1 cellular context compared by ENCODE assay signal in genomic region chr15:90924375-90924774, GRCh38.
TF ChIP-seq lines count a peak whose summit lies in the region.

No MANE protein-coding gene starts in this region.

TF ChIP-seq in GM12878, 131 proteins besides CTCF, POLR2A, EP300 and RAD21 (continued from another document):
- no peak for TF ChIP-seq CUX1 (IDR thresholded peaks at IDR 0.05; ENCODE audit: insufficient replicate concordance, low read depth, low read length)
- TF ChIP-seq IRF3 (IDR thresholded peaks at IDR 0.05) = no peak
- no peak for TF ChIP-seq SPI1 (IDR thresholded peaks at IDR 0.05; ENCODE audit: borderline replicate concordance, insufficient read depth, low read depth, low read length)
- TF ChIP-seq CREM (IDR thresholded peaks at IDR 0.05; ENCODE audit: low read depth) = peak; percentile 63; the same call in 1 of the 2 replicates
- TF ChIP-seq CEBPZ (IDR thresholded peaks at IDR 0.05; ENCODE audit: low read depth, low read length) = no peak
- TF ChIP-seq ASH2L (IDR thresholded peaks at IDR 0.05; ENCODE audit: borderline replicate concordance, low read depth) = no peak
- peak; percentile 54 for TF ChIP-seq IKZF1 (conservative IDR thresholded peaks at IDR 0.05)
- TF ChIP-seq RAD51 (IDR thresholded peaks at IDR 0.05) = no peak
- no peak for TF ChIP-seq ZBTB11 (CRISPR knock-in tag; IDR thresholded peaks at IDR 0.05)
- no peak for TF ChIP-seq PAX8 (IDR thresholded peaks at IDR 0.05)
- TF ChIP-seq ZNF687 (IDR thresholded peaks at IDR 0.05) = peak; percentile 57; the same call in 1 of the 2 replicates
- no peak for TF ChIP-seq HDGF (IDR thresholded peaks at IDR 0.05)
- peak in 1 of 2 experiments; percentile 57; a peak in 1 of 4 replicates for TF ChIP-seq ETV6 (conservative IDR thresholded peaks at IDR 0.05 in 1 of 2, IDR thresholded peaks at IDR 0.05 in 1 of 2; ENCODE audit: borderline replicate concordance in 1 of 2, low read depth in 1 of 2)
- peak; percentile 57; the same call in 1 of the 2 replicates for TF ChIP-seq JUND (IDR thresholded peaks at IDR 0.05; ENCODE audit: low read depth, low read length)
- TF ChIP-seq MTA2 (IDR thresholded peaks at IDR 0.05; ENCODE audit: low read depth) = peak; percentile 60; the same call in 1 of the 2 replicates
- TF ChIP-seq CEBPB (IDR thresholded peaks at IDR 0.05; ENCODE audit: borderline replicate concordance in 1 of 2, low read depth in 2 of 2, low read length in 2 of 2) = no peak
- no peak for TF ChIP-seq SUZ12 (IDR thresholded peaks at IDR 0.05; ENCODE audit: unreplicated experiment)
- no peak for TF ChIP-seq SREBF2 (IDR thresholded peaks at IDR 0.05; ENCODE audit: low read length)
- TF ChIP-seq TARDBP (IDR thresholded peaks at IDR 0.05; ENCODE audit: borderline replicate concordance) = no peak
- peak; percentile 52 to 57; a peak in 3 of 4 replicates for TF ChIP-seq IKZF2 (IDR thresholded peaks at IDR 0.05)
- TF ChIP-seq ZBED1 (IDR thresholded peaks at IDR 0.05; ENCODE audit: borderline replicate concordance) = no peak
- TF ChIP-seq RELB (IDR thresholded peaks at IDR 0.05; ENCODE audit: low read depth) = peak; percentile 64; the same call in 1 of the 2 replicates
- TF ChIP-seq POU2F2 (IDR thresholded peaks at IDR 0.05; ENCODE audit: borderline replicate concordance, low read depth, low read length) = peak; percentile 77; the same call in 2 of the 3 replicates
- peak; percentile 14 for TF ChIP-seq SMAD1 (IDR thresholded peaks at IDR 0.05; ENCODE audit: low read depth, partially characterized antibody)
- TF ChIP-seq POLR2AphosphoS5 (IDR thresholded peaks at IDR 0.05; ENCODE audit: low read length) = no peak
- no peak for TF ChIP-seq ZNF24 (IDR thresholded peaks at IDR 0.05)
- TF ChIP-seq SMC3 (IDR thresholded peaks at IDR 0.05; ENCODE audit: borderline replicate concordance, low read length) = no peak
- no peak for TF ChIP-seq ZNF384 (IDR thresholded peaks at IDR 0.05; ENCODE audit: borderline replicate concordance, low read depth, low read length)
- 0 out of 2 replicates have a peak, but pooled peaks have one; percentile 80 for TF ChIP-seq WRNIP1 (IDR thresholded peaks at IDR 0.05; ENCODE audit: borderline replicate concordance, low read depth, low read length)
- peak; percentile 43 to 48; a peak in 2 of 4 replicates for TF ChIP-seq BHLHE40 (IDR thresholded peaks at IDR 0.05; ENCODE audit: borderline replicate concordance in 1 of 2, low read depth in 2 of 2, low read length in 1 of 2)
- TF ChIP-seq HDAC6 (IDR thresholded peaks at IDR 0.05; ENCODE audit: unreplicated experiment) = no peak
- no peak for TF ChIP-seq NFXL1 (IDR thresholded peaks at IDR 0.05; ENCODE audit: borderline replicate concordance)
- peak; percentile 59 for TF ChIP-seq MEF2B (IDR thresholded peaks at IDR 0.05; ENCODE audit: partially characterized antibody, poor library complexity, severe bottlenecking)
- TF ChIP-seq DPF2 (IDR thresholded peaks at IDR 0.05) = peak; percentile 50; the same call in 1 of the 2 replicates
- peak; percentile 93 for TF ChIP-seq NR2F1 (conservative IDR thresholded peaks at IDR 0.05)
- TF ChIP-seq EGR1 (IDR thresholded peaks at IDR 0.05; ENCODE audit: borderline replicate concordance in 1 of 2, low read depth in 2 of 2, low read length in 2 of 2) = no peak
